In the genomic region with DNA sequence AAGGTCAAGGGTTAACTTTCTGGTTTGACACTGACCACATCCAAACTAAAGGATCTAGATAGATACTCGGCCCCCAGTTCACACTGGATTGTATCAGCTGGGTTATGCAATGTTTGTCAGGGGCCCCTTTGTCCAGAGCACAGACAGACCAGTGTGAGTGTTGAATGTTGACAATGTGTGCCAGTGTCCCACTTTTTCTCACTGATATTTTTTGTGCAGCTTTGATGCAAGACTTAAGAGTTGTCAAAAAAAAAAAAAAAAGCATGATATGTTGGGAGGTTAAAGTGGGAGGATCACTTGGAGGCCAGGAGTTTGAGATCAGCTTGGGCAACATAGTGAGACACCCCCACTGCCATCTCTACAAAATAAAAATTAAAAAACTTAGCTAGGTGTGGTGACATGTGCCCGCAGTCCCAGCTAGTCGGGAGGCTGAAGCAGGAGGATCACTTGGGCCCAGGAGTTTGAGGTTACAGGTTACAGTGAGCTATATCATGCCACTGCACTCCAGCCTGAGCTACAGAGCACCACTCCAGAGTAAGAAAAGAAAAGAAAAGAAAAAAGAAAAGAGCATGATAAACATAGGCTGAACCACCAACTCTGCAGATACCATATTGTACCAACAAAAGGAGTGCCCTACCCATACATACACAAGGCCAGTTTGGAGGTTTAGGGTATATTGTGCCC, we compare ENCODE assay signal across 1 cellular context.
TF ChIP-seq lines count a peak whose summit lies in the region.

No MANE protein-coding gene starts in this region.

TF ChIP-seq in HepG2, 621 proteins besides CTCF, POLR2A, EP300 and RAD21 (continued from another document):
- TF ChIP-seq BRF2 (CRISPR knock-in tag; IDR thresholded peaks at IDR 0.05) (no peak), SETDB1 (CRISPR knock-in tag; IDR thresholded peaks at IDR 0.05; ENCODE audit: borderline replicate concordance) (no peak), ZNF788 (CRISPR knock-in tag; IDR thresholded peaks at IDR 0.05; ENCODE audit: borderline replicate concordance) (peak; percentile 87; the same call in 1 of the 2 replicates), NFIC (IDR thresholded peaks at IDR 0.05; ENCODE audit: low read length) (peak; percentile 83), GZF1 (CRISPR knock-in tag; IDR thresholded peaks at IDR 0.05) (no peak), ZNF816 (CRISPR knock-in tag; IDR thresholded peaks at IDR 0.05; ENCODE audit: borderline replicate concordance) (no peak), NRL (CRISPR knock-in tag; IDR thresholded peaks at IDR 0.05; ENCODE audit: borderline replicate concordance) (no peak), ZNF235 (CRISPR knock-in tag; IDR thresholded peaks at IDR 0.05; ENCODE audit: borderline replicate concordance) (no peak), XBP1 (CRISPR knock-in tag; IDR thresholded peaks at IDR 0.05) (no peak), HNF4A (CRISPR knock-in tag; IDR thresholded peaks at IDR 0.05) (peak; percentile 72), NFE2L2 (IDR thresholded peaks at IDR 0.05; ENCODE audit: low read length) (no peak), CENPBD1 (CRISPR knock-in tag; IDR thresholded peaks at IDR 0.05; ENCODE audit: borderline replicate concordance, low read depth) (no peak), ETV5 (CRISPR knock-in tag; IDR thresholded peaks at IDR 0.05; ENCODE audit: borderline replicate concordance) (peak; percentile 46; the same call in 1 of the 2 replicates), GATAD1 (CRISPR knock-in tag; IDR thresholded peaks at IDR 0.05) (peak; percentile 63), ZNF878 (CRISPR knock-in tag; IDR thresholded peaks at IDR 0.05) (0 out of 2 replicates have a peak, but pooled peaks have one; percentile 41), ERF (CRISPR knock-in tag; IDR thresholded peaks at IDR 0.05) (peak; percentile 62; the same call in 1 of the 2 replicates), BHLHE40 (IDR thresholded peaks at IDR 0.05; ENCODE audit: low read length) (no peak), ZFP90 (CRISPR knock-in tag; IDR thresholded peaks at IDR 0.05; ENCODE audit: borderline replicate concordance) (no peak), HNRNPL (IDR thresholded peaks at IDR 0.05; ENCODE audit: low read depth, low read length) (no peak), ZNF558 (CRISPR knock-in tag; IDR thresholded peaks at IDR 0.05; ENCODE audit: borderline replicate concordance) (no peak), FOXJ3 (CRISPR knock-in tag; IDR thresholded peaks at IDR 0.05; ENCODE audit: borderline replicate concordance) (peak; percentile 86; the same call in 1 of the 2 replicates), ESRRA (CRISPR knock-in tag; IDR thresholded peaks at IDR 0.05; ENCODE audit: low read depth) (no peak), FOXA1 (IDR thresholded peaks at IDR 0.05) (no peak), FOXA1 (CRISPR knock-in tag; IDR thresholded peaks at IDR 0.05) (peak; percentile 90), ZBTB14 (CRISPR knock-in tag; IDR thresholded peaks at IDR 0.05) (no peak), MATR3 (CRISPR knock-in tag; IDR thresholded peaks at IDR 0.05) (no peak), GLI4 (CRISPR knock-in tag; IDR thresholded peaks at IDR 0.05; ENCODE audit: borderline replicate concordance) (no peak), ZBTB10 (CRISPR knock-in tag; IDR thresholded peaks at IDR 0.05; ENCODE audit: borderline replicate concordance) (peak; percentile 58; the same call in 1 of the 2 replicates), ZBTB39 (CRISPR knock-in tag; IDR thresholded peaks at IDR 0.05) (no peak), MYPOP (CRISPR knock-in tag; IDR thresholded peaks at IDR 0.05) (peak; percentile 27; the same call in 1 of the 2 replicates), ZMYM4 (CRISPR knock-in tag; IDR thresholded peaks at IDR 0.05) (peak; percentile 92), ZNF225 (CRISPR knock-in tag; IDR thresholded peaks at IDR 0.05) (no peak), ZNF580 (CRISPR knock-in tag; IDR thresholded peaks at IDR 0.05; ENCODE audit: borderline replicate concordance, low read depth) (no peak), ZIK1 (CRISPR knock-in tag; IDR thresholded peaks at IDR 0.05; ENCODE audit: borderline replicate concordance, low read depth) (no peak), ZNF792 (CRISPR knock-in tag; IDR thresholded peaks at IDR 0.05) (peak; percentile 65), ZMYM2 (CRISPR knock-in tag; IDR thresholded peaks at IDR 0.05) (peak; percentile 91), KDM5B (CRISPR knock-in tag; IDR thresholded peaks at IDR 0.05; ENCODE audit: borderline replicate concordance) (no peak), NFKBIZ (CRISPR knock-in tag; IDR thresholded peaks at IDR 0.05) (no peak; the same call in 1 of the 2 replicates), ZNF296 (CRISPR knock-in tag; conservative IDR thresholded peaks at IDR 0.05) (no peak), ZNF180 (CRISPR knock-in tag; IDR thresholded peaks at IDR 0.05; ENCODE audit: borderline replicate concordance, low read depth) (no peak), NFE2 (CRISPR knock-in tag; IDR thresholded peaks at IDR 0.05) (no peak), RXRB (CRISPR knock-in tag; IDR thresholded peaks at IDR 0.05; ENCODE audit: borderline replicate concordance) (peak; percentile 87), MYC (CRISPR knock-in tag; IDR thresholded peaks at IDR 0.05; ENCODE audit: borderline replicate concordance) (no peak; the same call in 1 of the 2 replicates), ZNF10 (CRISPR knock-in tag; IDR thresholded peaks at IDR 0.05; ENCODE audit: borderline replicate concordance, low read depth) (no peak), KMT2A (CRISPR knock-in tag; IDR thresholded peaks at IDR 0.05) (no peak)
- TF ChIP-seq, protein P1, sequence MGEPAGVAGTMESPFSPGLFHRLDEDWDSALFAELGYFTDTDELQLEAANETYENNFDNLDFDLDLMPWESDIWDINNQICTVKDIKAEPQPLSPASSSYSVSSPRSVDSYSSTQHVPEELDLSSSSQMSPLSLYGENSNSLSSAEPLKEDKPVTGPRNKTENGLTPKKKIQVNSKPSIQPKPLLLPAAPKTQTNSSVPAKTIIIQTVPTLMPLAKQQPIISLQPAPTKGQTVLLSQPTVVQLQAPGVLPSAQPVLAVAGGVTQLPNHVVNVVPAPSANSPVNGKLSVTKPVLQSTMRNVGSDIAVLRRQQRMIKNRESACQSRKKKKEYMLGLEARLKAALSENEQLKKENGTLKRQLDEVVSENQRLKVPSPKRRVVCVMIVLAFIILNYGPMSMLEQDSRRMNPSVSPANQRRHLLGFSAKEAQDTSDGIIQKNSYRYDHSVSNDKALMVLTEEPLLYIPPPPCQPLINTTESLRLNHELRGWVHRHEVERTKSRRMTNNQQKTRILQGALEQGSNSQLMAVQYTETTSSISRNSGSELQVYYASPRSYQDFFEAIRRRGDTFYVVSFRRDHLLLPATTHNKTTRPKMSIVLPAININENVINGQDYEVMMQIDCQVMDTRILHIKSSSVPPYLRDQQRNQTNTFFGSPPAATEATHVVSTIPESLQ (CRISPR knock-in tag; conservative IDR thresholded peaks at IDR 0.05): no peak
